Comparison of ENCODE assay signal across 14 cellular contexts in the genomic region with DNA sequence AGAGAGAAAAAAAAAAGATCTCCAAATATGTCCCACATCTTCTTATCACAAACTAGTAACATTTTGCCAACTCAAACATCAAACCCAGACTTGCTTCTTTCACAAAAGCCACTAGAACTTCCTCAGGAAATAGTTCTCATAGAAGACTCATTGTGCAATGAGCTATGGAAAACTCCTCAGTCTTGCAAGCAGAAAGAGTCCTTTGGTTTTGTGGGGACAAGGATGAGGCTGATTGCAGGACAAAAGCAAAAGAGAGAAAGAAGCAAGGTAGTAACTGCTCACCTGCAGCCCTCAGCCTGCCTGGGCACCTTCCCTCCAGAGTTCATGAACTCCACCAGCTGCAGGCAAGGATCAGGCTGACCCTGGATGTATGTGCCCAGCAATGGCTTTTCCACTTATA.
DNase-seq lines count a peak whose midpoint lies in the region; ATAC-seq and TF ChIP-seq lines count a peak whose summit lies in the region.
"Had no signal": no experiment of that assay in that cellular context is flagged by ENCODE, and none has a peak within 500 bp of the region (broad histone marks: within the 10 kb centered on the region; RNA-seq: fewer than 3 reads in every experiment).

No MANE protein-coding gene starts in this region.

- no peak for TF ChIP-seq CTCF in HL-60 (IDR thresholded peaks at IDR 0.05; ENCODE audit: insufficient read depth, low read length)
- TF ChIP-seq CTCF in cardiac fibroblast (IDR thresholded peaks at IDR 0.05; ENCODE audit: low read depth, low read length): no peak
- no peak for TF ChIP-seq CTCF in left ventricle myocardium inferior (IDR thresholded peaks at IDR 0.05; ENCODE audit: borderline replicate concordance)
- no peak for TF ChIP-seq CTCF in suprapubic skin (IDR thresholded peaks at IDR 0.05)

- DNase-seq in HL-60 (ENCODE audit: low read depth in 1 of 2, low spot score in 1 of 2): peak in 1 of 2 experiments; percentile 35
- DNase-seq in cardiac fibroblast (ENCODE audit: low read depth in 2 of 2): peak; percentile 47 to 71
- DNase-seq in left ventricle myocardium inferior: no peak
- no peak for DNase-seq in T1000 (lab: John Stamatoyannopoulos, UW)
- DNase-seq in suprapubic skin (ENCODE audit: low spot score in 2 of 2): no peak
- DNase-seq: NCI-H1417, NCI-H1930, NCI-H526, PC-9, SJCRH30 had no signal

- H3K4me2 ChIP-seq in BLaER1: peak overlapping the region; percentile 91
- H3K4me2 ChIP-seq: A549, PC-9 had no signal

- H4K20me1 ChIP-seq in BLaER1: no peaks in the 10 kb centered on the region

- no peaks in the 10 kb centered on the region for H3K27me3 ChIP-seq in BLaER1
- H3K27me3 ChIP-seq in HL-60 (ENCODE audit: insufficient read depth, poor library complexity, severe bottlenecking): no peaks in the 10 kb centered on the region
- peaks cover 2% of the 10 kb centered on the region for H3K27me3 ChIP-seq in left ventricle myocardium inferior (ENCODE audit: low read depth)
- no peaks in the 10 kb centered on the region for H3K27me3 ChIP-seq in suprapubic skin
- H3K27me3 ChIP-seq: SJCRH30 had no signal

- peak overlapping the region; percentile 71 for H3K9ac ChIP-seq in BLaER1

- peak overlapping the region; percentile 91 for H3K27ac ChIP-seq in BLaER1
- peak overlapping the region; percentile 59 for H3K27ac ChIP-seq in HL-60 (replicated peaks)
- H3K27ac ChIP-seq in left ventricle myocardium inferior (replicated peaks): peak overlapping the region; percentile 84
- H3K27ac ChIP-seq in suprapubic skin: no peak overlapping the region
- H3K27ac ChIP-seq: A549, PC-9, RWPE1, SJCRH30 had no signal

- intact Hi-C loops in left ventricle myocardium inferior (cut with micrococcal nuclease): no loop called here

- TF ChIP-seq POLR2A in suprapubic skin (IDR thresholded peaks at IDR 0.05): no peak

- ATAC-seq in HG02884 (IDR thresholded peaks at IDR 0.05; ENCODE audit: unreplicated experiment): no peak
- ATAC-seq: A549 had no signal

- H3K36me3 ChIP-seq in BLaER1 (no peaks in the 10 kb centered on the region), left ventricle myocardium inferior (no peaks in the 10 kb centered on the region), suprapubic skin (no peaks in the 10 kb centered on the region)
- H3K36me3 ChIP-seq: SJCRH30 had no signal

- H3K4me1 ChIP-seq in BLaER1: peaks cover 86% of the 10 kb centered on the region
- H3K4me1 ChIP-seq in left ventricle myocardium inferior: peaks cover 47% of the 10 kb centered on the region
- H3K4me1 ChIP-seq in suprapubic skin: no peaks in the 10 kb centered on the region
- H3K4me1 ChIP-seq: A549, SJCRH30 had no signal

- TF ChIP-seq EP300 in suprapubic skin (IDR thresholded peaks at IDR 0.05): no peak

- peak overlapping the region; percentile 56 for H3K4me3 ChIP-seq in BLaER1
- no peak overlapping the region for H3K4me3 ChIP-seq in HL-60 (replicated peaks; ENCODE audit: insufficient read depth, low read length)
- H3K4me3 ChIP-seq in cardiac fibroblast (replicated peaks in 1 of 2; ENCODE audit: low read depth in 2 of 2, low read length in 2 of 2): no peak overlapping the region
- H3K4me3 ChIP-seq in left ventricle myocardium inferior: no peak overlapping the region
- no peak overlapping the region for H3K4me3 ChIP-seq in suprapubic skin
- H3K4me3 ChIP-seq: A549, PC-9, SJCRH30 had no signal

- H3K9me3 ChIP-seq in BLaER1 (peaks cover 16% of the 10 kb centered on the region), left ventricle myocardium inferior (replicated peaks) (peaks cover 11% of the 10 kb centered on the region), suprapubic skin (no peaks in the 10 kb centered on the region)
- H3K9me3 ChIP-seq: A549, SJCRH30 had no signal

Comparison
In these comparisons a context has a peak if more than half of its experiments do, and no peak if none do; other contexts are left out.
1. DNase-seq: peak in cardiac fibroblast (2 of 2); none in left ventricle myocardium inferior (single experiment), T1000 (single experiment) and suprapubic skin (0 of 2).